In genomic region chr2:105544591-105545377, GRCh38 we compare ENCODE assay signal across 9 cellular contexts.
"Had no signal": no experiment of that assay in that cellular context is flagged by ENCODE, and none has a peak within 500 bp of the region (broad histone marks: within the 10 kb centered on the region; RNA-seq: fewer than 3 reads in every experiment).

No MANE protein-coding gene starts in this region.

- H3K9me3 ChIP-seq: heart left ventricle, SK-N-SH, thoracic aorta had no signal

- H3K4me3 Mint-ChIP-seq: brain; naive B cell; stimulated activated naive B cell treated with anti-CD40 and anti-IgM and Interleukin-4, amounts not matched to agents 10 μg/mL and 1 μg/mL and 100 μg/mL, for 72 hours; type B pancreatic cell had no signal

- H3K36me3 Mint-ChIP-seq: activated naive CD4-positive, alpha-beta T cell treated with anti-CD3 and anti-CD28 coated beads, Interleukin-2, amount 50 U/mL, for 72 hours; brain; naive B cell; stimulated activated naive B cell treated with anti-CD40 and anti-IgM and Interleukin-4, amounts not matched to agents 10 μg/mL and 1 μg/mL and 100 μg/mL, for 72 hours; type B pancreatic cell had no signal

- H3K36me3 ChIP-seq: heart left ventricle, thoracic aorta, WERI-Rb-1 had no signal

- H3K4me3 ChIP-seq: heart left ventricle, thoracic aorta had no signal

- H3K27ac ChIP-seq: heart left ventricle, thoracic aorta, WERI-Rb-1 had no signal

- H3K27ac Mint-ChIP-seq: activated naive CD4-positive, alpha-beta T cell treated with anti-CD3 and anti-CD28 coated beads, Interleukin-2, amount 50 U/mL, for 72 hours; naive B cell; stimulated activated naive B cell treated with anti-CD40 and anti-IgM and Interleukin-4, amounts not matched to agents 10 μg/mL and 1 μg/mL and 100 μg/mL, for 72 hours; type B pancreatic cell had no signal

- H3K9ac ChIP-seq: SK-N-SH had no signal

- H3K9me3 Mint-ChIP-seq: activated naive CD4-positive, alpha-beta T cell treated with anti-CD3 and anti-CD28 coated beads, Interleukin-2, amount 50 U/mL, for 72 hours; stimulated activated naive B cell treated with anti-CD40 and anti-IgM and Interleukin-4, amounts not matched to agents 10 μg/mL and 1 μg/mL and 100 μg/mL, for 72 hours; type B pancreatic cell had no signal
